ENCODE assay signal across 15 cellular contexts in the genomic region with DNA sequence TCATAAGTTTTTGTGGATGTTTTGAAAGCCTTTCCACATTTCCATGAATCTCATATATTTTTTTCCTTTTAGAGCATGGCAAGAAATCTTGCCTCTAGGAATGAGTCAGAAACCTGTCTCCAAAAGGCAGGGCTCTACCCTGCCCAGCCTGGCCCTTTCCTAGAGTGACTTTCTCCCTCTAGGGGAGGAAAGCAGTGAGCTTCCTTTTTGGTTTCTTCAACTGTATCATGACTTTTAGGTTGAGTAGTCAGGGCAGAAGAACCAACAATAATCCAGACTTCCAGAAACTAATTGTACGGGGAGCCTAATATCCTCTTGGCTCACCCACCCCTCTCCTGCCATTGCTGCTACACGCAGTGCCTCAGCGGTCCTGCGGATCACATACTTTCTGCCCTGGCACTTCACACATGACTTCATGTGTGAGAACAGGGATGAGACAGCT.
DNase-seq lines count a peak whose midpoint lies in the region; ATAC-seq, FAIRE-seq and TF ChIP-seq lines count a peak whose summit lies in the region.
"Had no signal": no experiment of that assay in that cellular context is flagged by ENCODE, and none has a peak within 500 bp of the region (broad histone marks: within the 10 kb centered on the region; RNA-seq: fewer than 3 reads in every experiment).

No MANE protein-coding gene starts in this region.

- DNase-seq in A549 (ENCODE audit: low read depth in 1 of 2, low spot score in 1 of 2) (peak; percentile 46 to 55), HFFc6 (peak; percentile 9), astrocyte of the hippocampus (ENCODE audit: low read depth, low spot score) (peak; percentile 45), left colon (no peak), NK-92 (lab: John Stamatoyannopoulos, UW; ENCODE audit: unreplicated experiment) (no peak), SW480 (ENCODE audit: low spot score) (no peak), left cardiac atrium (no peak)
- no peak for DNase-seq in activated naive CD8-positive, alpha-beta T cell treated with anti-CD3 and anti-CD28 coated beads, Interleukin-2, amount 50 U/mL, for 24 hours
- DNase-seq: activated T-cell treated with anti-CD3 and anti-CD28 coated beads, Interleukin-2, amount 50 U/mL, for 1 hour; NCI-H187 treated with DMSO at 0.1 percent for 48 hours; WERI-Rb-1 had no signal

- H3K27ac ChIP-seq in A549 = peak overlapping the region; percentile 70 to 84
- H3K27ac ChIP-seq: WERI-Rb-1 had no signal

- 83% methylated on average over 4 of the region's 4 CpGs for WGBS in A549 (ENCODE audit: missing lambda C conversion rate)

- no peak overlapping the region for H3K4me3 Mint-ChIP-seq in HFFc6
- no peak overlapping the region for H3K4me3 Mint-ChIP-seq in activated naive CD8-positive, alpha-beta T cell treated with anti-CD3 and anti-CD28 coated beads, Interleukin-2, amount 50 U/mL, for 24 hours
- H3K4me3 Mint-ChIP-seq: natural killer cell treated with Interleukin-12 subunit alpha and Interleukin-12 subunit beta and Interleukin-15 and Interleukin-18, amount 100 ng/mL, for 72 hours had no signal

- no peaks in the 10 kb centered on the region for H3K9me3 Mint-ChIP-seq in HFFc6
- H3K9me3 Mint-ChIP-seq in activated naive CD8-positive, alpha-beta T cell treated with anti-CD3 and anti-CD28 coated beads, Interleukin-2, amount 50 U/mL, for 24 hours = no peaks in the 10 kb centered on the region
- H3K9me3 Mint-ChIP-seq: natural killer cell treated with Interleukin-12 subunit alpha and Interleukin-12 subunit beta and Interleukin-15 and Interleukin-18, amount 100 ng/mL, for 72 hours had no signal

- H3K4me1 Mint-ChIP-seq in HFFc6 (ENCODE audit: low read depth) = no peaks in the 10 kb centered on the region; the same call in 1 of the 2 replicates
- H3K4me1 Mint-ChIP-seq in activated naive CD8-positive, alpha-beta T cell treated with anti-CD3 and anti-CD28 coated beads, Interleukin-2, amount 50 U/mL, for 24 hours = no peaks in the 10 kb centered on the region

- H3K27ac Mint-ChIP-seq in HFFc6 = no peak overlapping the region
- H3K27ac Mint-ChIP-seq in activated naive CD8-positive, alpha-beta T cell treated with anti-CD3 and anti-CD28 coated beads, Interleukin-2, amount 50 U/mL, for 24 hours = no peak overlapping the region
- H3K27ac Mint-ChIP-seq: natural killer cell treated with Interleukin-12 subunit alpha and Interleukin-12 subunit beta and Interleukin-15 and Interleukin-18, amount 100 ng/mL, for 72 hours had no signal

- POLR2A ChIA-PET in A549 (lab: Yijun Ruan, JAX) = interaction anchor here (1.1 kb wide), 1 partner anchor 528 kb away, joined by 4 read pairs; no protein-coding TSS in a partner anchor

- TF ChIP-seq RAD21 in A549 (conservative IDR thresholded peaks at IDR 0.05 in 1 of 2, IDR thresholded peaks at IDR 0.05 in 1 of 2) = peak; percentile 36 to 47; a peak in 4 of 5 replicates

- H3K9me3 ChIP-seq in A549 = no peaks in the 10 kb centered on the region

- no peak for TF ChIP-seq POLR2A in A549 (IDR thresholded peaks at IDR 0.05; ENCODE audit: low read length)

- H3K4me1 ChIP-seq in A549 = peaks cover 18% of the 10 kb centered on the region

- TF ChIP-seq CTCF in A549 (IDR thresholded peaks at IDR 0.05) (peak; percentile 34), HFFc6 (IDR thresholded peaks at IDR 0.05) (peak; percentile 43; the same call in 1 of the 2 replicates)

- no peaks in the 10 kb centered on the region for H3K36me3 Mint-ChIP-seq in HFFc6 (ENCODE audit: low read depth)
- no peaks in the 10 kb centered on the region for H3K36me3 Mint-ChIP-seq in activated naive CD8-positive, alpha-beta T cell treated with anti-CD3 and anti-CD28 coated beads, Interleukin-2, amount 50 U/mL, for 24 hours (ENCODE audit: low read depth)
- H3K36me3 Mint-ChIP-seq: natural killer cell treated with Interleukin-12 subunit alpha and Interleukin-12 subunit beta and Interleukin-15 and Interleukin-18, amount 100 ng/mL, for 72 hours had no signal

- peaks cover 2% of the 10 kb centered on the region; the same call in 1 of the 2 replicates for H3K27me3 Mint-ChIP-seq in HFFc6 (ENCODE audit: insufficient read depth)
- H3K27me3 Mint-ChIP-seq in activated naive CD8-positive, alpha-beta T cell treated with anti-CD3 and anti-CD28 coated beads, Interleukin-2, amount 50 U/mL, for 24 hours = no peaks in the 10 kb centered on the region

- no peak overlapping the region for H3K4me3 ChIP-seq in A549
- H3K4me3 ChIP-seq: skin epidermis had no signal

- CTCF ChIA-PET in A549 (lab: Yijun Ruan, JAX) = interaction anchor here (0.6 to 1.2 kb wide), 4 partner anchors 29 to 515 kb away, joined by 3 to 5 read pairs (median 3); no protein-coding TSS in a partner anchor

- intact Hi-C loops in left colon (cut with DNase I, micrococcal nuclease) = no loop called here
- intact Hi-C loops in left cardiac atrium (cut with DNase I) = no loop called here

- peak; percentile 97 to 98 for ATAC-seq in A549
- ATAC-seq in left colon = peak; percentile 77
- no peak for ATAC-seq in left cardiac atrium
- no peak for ATAC-seq in activated naive CD8-positive, alpha-beta T cell treated with anti-CD3 and anti-CD28 coated beads, Interleukin-2, amount 50 U/mL, for 24 hours
- ATAC-seq: natural killer cell treated with Interleukin-12 subunit alpha and Interleukin-12 subunit beta and Interleukin-15 and Interleukin-18, amount 100 ng/mL, for 72 hours had no signal

- FAIRE-seq in A549 (lab: Jason Lieb, UNC) = no peak
- FAIRE-seq: astrocyte, endothelial cell of umbilical vein had no signal

- TF ChIP-seq EP300 in A549 (IDR thresholded peaks at IDR 0.05) = no peak

- peak overlapping the region; percentile 89 for H3K4me2 ChIP-seq in A549

TF ChIP-seq in A549, 52 proteins besides CTCF, POLR2A, EP300 and RAD21:
- TF ChIP-seq USF2 (IDR thresholded peaks at IDR 0.05) (no peak), PHF8 (IDR thresholded peaks at IDR 0.05; ENCODE audit: borderline replicate concordance, low read depth) (no peak), CBX2 (IDR thresholded peaks at IDR 0.05; ENCODE audit: borderline replicate concordance, low read depth) (no peak), BHLHE40 (IDR thresholded peaks at IDR 0.05; ENCODE audit: low read depth, low read length) (no peak), FOSL2 (IDR thresholded peaks at IDR 0.05) (no peak; the same call in 1 of the 2 replicates), FOSL2 (CRISPR knock-in tag; IDR thresholded peaks at IDR 0.05) (0 out of 2 replicates have a peak, but pooled peaks have one; percentile 11), POLR2AphosphoS2 (conservative IDR thresholded peaks at IDR 0.05; ENCODE audit: low read length) (no peak), GATA3 (IDR thresholded peaks at IDR 0.05; ENCODE audit: borderline replicate concordance) (no peak), ATOH8 (CRISPR knock-in tag; IDR thresholded peaks at IDR 0.05; ENCODE audit: low read depth) (no peak), EHMT2 (IDR thresholded peaks at IDR 0.05; ENCODE audit: low read depth) (no peak), CHD4 (IDR thresholded peaks at IDR 0.05; ENCODE audit: borderline replicate concordance) (no peak), SMC3 (IDR thresholded peaks at IDR 0.05) (peak; percentile 28; the same call in 1 of the 3 replicates), KDM1A (IDR thresholded peaks at IDR 0.05; ENCODE audit: low read depth) (no peak), RARB (CRISPR knock-in tag; IDR thresholded peaks at IDR 0.05) (no peak), MAZ (IDR thresholded peaks at IDR 0.05; ENCODE audit: borderline replicate concordance, low read depth, low read length) (no peak), CEBPB (IDR thresholded peaks at IDR 0.05) (0 out of 4 replicates have a peak, but pooled peaks of 1 of the 2 experiments have one; percentile 4), RNF2 (IDR thresholded peaks at IDR 0.05; ENCODE audit: borderline replicate concordance, low read depth) (no peak), ZNF302 (CRISPR knock-in tag; IDR thresholded peaks at IDR 0.05) (no peak), HOXA7 (CRISPR knock-in tag; IDR thresholded peaks at IDR 0.05) (no peak)
- TF ChIP-seq, protein P1, sequence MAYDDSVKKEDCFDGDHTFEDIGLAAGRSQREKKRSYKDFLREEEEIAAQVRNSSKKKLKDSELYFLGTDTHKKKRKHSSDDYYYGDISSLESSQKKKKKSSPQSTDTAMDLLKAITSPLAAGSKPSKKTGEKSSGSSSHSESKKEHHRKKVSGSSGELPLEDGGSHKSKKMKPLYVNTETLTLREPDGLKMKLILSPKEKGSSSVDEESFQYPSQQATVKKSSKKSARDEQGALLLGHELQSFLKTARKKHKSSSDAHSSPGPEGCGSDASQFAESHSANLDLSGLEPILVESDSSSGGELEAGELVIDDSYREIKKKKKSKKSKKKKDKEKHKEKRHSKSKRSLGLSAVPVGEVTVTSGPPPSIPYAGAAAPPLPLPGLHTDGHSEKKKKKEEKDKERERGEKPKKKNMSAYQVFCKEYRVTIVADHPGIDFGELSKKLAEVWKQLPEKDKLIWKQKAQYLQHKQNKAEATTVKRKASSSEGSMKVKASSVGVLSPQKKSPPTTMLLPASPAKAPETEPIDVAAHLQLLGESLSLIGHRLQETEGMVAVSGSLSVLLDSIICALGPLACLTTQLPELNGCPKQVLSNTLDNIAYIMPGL (CRISPR knock-in tag; IDR thresholded peaks at IDR 0.05; ENCODE audit: borderline replicate concordance) = no peak

Comparison
In these comparisons a context has a peak if more than half of its experiments do, and no peak if none do; other contexts are left out.
1. ATAC-seq: peak in A549 (2 of 2) and left colon (single experiment); none in left cardiac atrium (0 of 2) and activated naive CD8-positive, alpha-beta T cell treated with anti-CD3 and anti-CD28 coated beads, Interleukin-2, amount 50 U/mL, for 24 hours (single experiment).
2. DNase-seq: peak in A549 (2 of 2), HFFc6 (single experiment) and astrocyte of the hippocampus (single experiment); none in left colon (0 of 2), NK-92 (single experiment), SW480 (single experiment), left cardiac atrium (single experiment) and activated naive CD8-positive, alpha-beta T cell treated with anti-CD3 and anti-CD28 coated beads, Interleukin-2, amount 50 U/mL, for 24 hours (single experiment).